ENCODE assay signal across 8 cellular contexts in genomic region chr1:23792151-23792945, GRCh38. TPM values are rescaled to one million over a fixed set of nuclear protein-coding genes. Genes with fewer than 3 reads are reported as not detected.
DNase-seq lines count a peak whose midpoint lies in the region; ATAC-seq and TF ChIP-seq lines count a peak whose summit lies in the region.

No MANE protein-coding gene starts in this region.

- H3K27ac Mint-ChIP-seq in T-helper 17 cell, result peak overlapping the region; percentile 97

- DNase-seq in H7, result peak; percentile 74
- DNase-seq in T-helper 17 cell, result no peak
- DNase-seq in foreskin fibroblast, result peak in 1 of 2 donors; percentile 29
- no peak for DNase-seq in gastrocnemius medialis
- no peak for DNase-seq in Kasumi-1 (lab: John Stamatoyannopoulos, UW)
- DNase-seq in NCI-H1092 treated with DMSO at 0.1 percent for 48 hours (lab: John Stamatoyannopoulos, UW), result no peak
- no peak for DNase-seq in midbrain (lab: John Stamatoyannopoulos, UW)

- intact Hi-C loops in gastrocnemius medialis (cut with DNase I; ENCODE audit: low total_unique reads), result no loop called here

- H3K36me3 ChIP-seq in H7 (replicated peaks; ENCODE audit: control insufficient read depth, insufficient read depth, low read length) (peaks cover 13% of the 10 kb centered on the region), gastrocnemius medialis (peaks cover 0 to 36% of the 10 kb centered on the region in 2 donors)

- TF ChIP-seq POLR2A in gastrocnemius medialis (IDR thresholded peaks at IDR 0.05), result no peak

- H3K4me3 ChIP-seq in H7 (ENCODE audit: insufficient read depth, low read depth, low read length) (peak overlapping the region; percentile 65), foreskin fibroblast (ENCODE audit: low read depth in 1 of 2, low read length in 2 of 2) (peak overlapping the region; percentile 79 to 97), gastrocnemius medialis (peak overlapping the region; percentile 79 to 97 (median 80))

- H3K27me3 ChIP-seq in H7 (ENCODE audit: control insufficient read depth, insufficient read depth, low read length) (no peaks in the 10 kb centered on the region), gastrocnemius medialis (no peaks in the 10 kb centered on the region)

- peak overlapping the region; percentile 22 to 90 (median 87) for H3K27ac ChIP-seq in gastrocnemius medialis

- H3K9me3 ChIP-seq in T-helper 17 cell (ENCODE audit: control insufficient read depth, low read length, poor library complexity, severe bottlenecking) (no peaks in the 10 kb centered on the region), gastrocnemius medialis (no peaks in the 10 kb centered on the region)

- TF ChIP-seq CTCF in foreskin fibroblast (IDR thresholded peaks at IDR 0.05; ENCODE audit: low read depth, low read length), result no peak
- no peak for TF ChIP-seq CTCF in gastrocnemius medialis (IDR thresholded peaks at IDR 0.05 in 4 of 5, conservative IDR thresholded peaks at IDR 0.05 in 1 of 5)

- peaks cover 6% of the 10 kb centered on the region for H3K36me3 Mint-ChIP-seq in T-helper 17 cell (ENCODE audit: low read depth)

- in situ Hi-C loops in gastrocnemius medialis (cut with MboI; ENCODE audit: low sequenced_read_pairs in 4 of 4), result no loop called here

- peaks cover 22 to 26% of the 10 kb centered on the region in 2 donors for H3K4me1 ChIP-seq in gastrocnemius medialis

- H3K27me3 Mint-ChIP-seq in T-helper 17 cell, result no peaks in the 10 kb centered on the region

- ATAC-seq in T-helper 17 cell (no peak), gastrocnemius medialis (no peak), HG02678 (IDR thresholded peaks at IDR 0.05; ENCODE audit: unreplicated experiment) (no peak)

- H3K4me1 Mint-ChIP-seq in T-helper 17 cell, result peaks cover 28% of the 10 kb centered on the region

- H3K4me3 Mint-ChIP-seq in T-helper 17 cell, result peak overlapping the region; percentile 99

RNA-seq across cellular contexts. Expression of gene LYPLA2, which starts 1.4 kb away (rescaled TPM):
- total RNA-seq in H7 (2014; rRNA removed; shearing (Covaris generic)), result 291 and 385 TPM in 2 replicates
- total RNA-seq in T-helper 17 cell, result 10 to 100 TPM; 52.1 to 57.1 TPM
- total RNA-seq in gastrocnemius medialis, result 10 to 100 TPM; 35.3 to 40.9 (median 36.7) TPM

RNA-seq across cellular contexts. Expression of gene GALE, which starts 8.2 kb away (rescaled TPM):
- total RNA-seq in H7 (2014; rRNA removed; shearing (Covaris generic)), result 72.0 and 103 TPM in 2 replicates
- total RNA-seq in T-helper 17 cell, result 1 to 10 TPM; 9.1 to 9.5 TPM
- total RNA-seq in gastrocnemius medialis, result 1 to 10 TPM; 2.9 to 5.7 (median 4.1) TPM

RNA-seq across cellular contexts. Expression of gene PITHD1, which starts 14.1 kb away (rescaled TPM):
- 122 and 125 TPM in 2 replicates for total RNA-seq in H7 (2014; rRNA removed; shearing (Covaris generic))
- total RNA-seq in T-helper 17 cell, result 10 to 100 TPM; 67.8 to 80.6 TPM
- 100 to 1,000 TPM in 1 of 4 donors, 10 to 100 TPM in 3; 79.9 to 104 (median 90.3) TPM for total RNA-seq in gastrocnemius medialis

RNA-seq across cellular contexts. Expression of gene HMGCL, which starts 32.9 kb away (rescaled TPM):
- total RNA-seq in H7 (2014; rRNA removed; shearing (Covaris generic)), result 35.8 and 53.1 TPM in 2 replicates
- total RNA-seq in T-helper 17 cell (10 to 100 TPM; 13.4 to 16.8 TPM), gastrocnemius medialis (10 to 100 TPM; 19.1 to 30.0 (median 29.5) TPM)

RNA-seq across cellular contexts. Expression of gene ELOA, which starts 49.1 kb away (rescaled TPM):
- total RNA-seq in H7 (2014; rRNA removed; shearing (Covaris generic)), result 54.0 and 55.4 TPM in 2 replicates
- 10 to 100 TPM; 34.7 to 39.7 TPM for total RNA-seq in T-helper 17 cell
- total RNA-seq in gastrocnemius medialis, result 10 to 100 TPM; 44.7 to 73.0 (median 59.0) TPM
